ENCODE assay signal across 1 cellular context in the genomic region with DNA sequence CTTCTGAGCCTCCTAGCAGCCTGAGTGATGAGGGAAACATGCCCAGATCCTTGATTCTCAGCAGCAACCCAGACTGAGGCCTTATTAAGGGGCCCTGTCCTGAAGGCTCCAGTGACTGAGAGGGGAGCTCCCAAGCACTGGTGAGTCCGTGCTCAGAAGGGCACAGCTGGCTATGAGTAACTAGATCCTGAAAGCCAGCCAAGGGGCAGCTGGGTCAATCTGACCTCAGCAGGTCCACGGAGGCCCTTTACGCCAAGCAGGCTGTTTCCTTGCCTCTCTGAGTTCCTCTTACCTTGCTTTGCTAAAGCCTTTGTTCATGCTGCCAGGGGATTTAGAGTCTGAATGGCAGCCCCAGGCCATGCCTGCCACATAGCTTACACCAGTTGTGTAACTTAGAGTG.
TF ChIP-seq lines count a peak whose summit lies in the region.

No MANE protein-coding gene starts in this region.

TF ChIP-seq in IMR-90, 13 proteins besides CTCF, POLR2A, EP300 and RAD21:
- TF ChIP-seq RFX5 (IDR thresholded peaks at IDR 0.05; ENCODE audit: low read depth, low read length), result no peak
- no peak for TF ChIP-seq BHLHE40 (IDR thresholded peaks at IDR 0.05; ENCODE audit: low read depth, low read length)
TF ChIP-seq in IMR-90: peak in this region for 0.
